In genomic region chr15:42409011-42409410, GRCh38 we compare ENCODE assay signal across 1 cellular context.
TF ChIP-seq lines count a peak whose summit lies in the region.

No MANE protein-coding gene starts in this region.

TF ChIP-seq in GM23338, 12 proteins besides CTCF, POLR2A, EP300 and RAD21 (continued from another document):
- TF ChIP-seq REST (IDR thresholded peaks at IDR 0.05; ENCODE audit: unreplicated experiment) (no peak), STAT1 (IDR thresholded peaks at IDR 0.05; ENCODE audit: unreplicated experiment) (no peak), EZH2phosphoT487 (IDR thresholded peaks at IDR 0.05; ENCODE audit: unreplicated experiment) (no peak), JUNB (IDR thresholded peaks at IDR 0.05; ENCODE audit: unreplicated experiment) (no peak)
